In the genomic region with DNA sequence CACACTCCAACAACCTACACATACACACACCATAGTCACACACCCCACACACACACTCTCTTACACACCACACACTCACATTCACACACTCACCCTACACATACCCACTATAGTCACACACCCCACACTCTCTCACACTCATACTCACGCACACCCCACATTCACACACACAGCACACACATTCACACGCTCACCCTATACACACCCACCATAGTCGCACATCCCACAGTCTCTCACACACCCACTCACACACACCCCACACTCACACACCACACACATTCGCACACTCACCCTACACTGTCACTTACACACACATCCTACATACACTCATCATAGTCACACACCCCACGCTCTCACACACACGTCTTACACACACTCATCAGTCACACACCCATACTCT, we compare ENCODE assay signal across 1 cellular context.
TF ChIP-seq lines count a peak whose summit lies in the region.

No MANE protein-coding gene starts in this region.

TF ChIP-seq in IMR-90, 13 proteins besides CTCF, POLR2A, EP300 and RAD21 (continued from another document):
- TF ChIP-seq RFX5 (IDR thresholded peaks at IDR 0.05; ENCODE audit: low read depth, low read length), result no peak
- no peak for TF ChIP-seq CEBPB (IDR thresholded peaks at IDR 0.05; ENCODE audit: low read depth, low read length)
- TF ChIP-seq, protein P1, sequence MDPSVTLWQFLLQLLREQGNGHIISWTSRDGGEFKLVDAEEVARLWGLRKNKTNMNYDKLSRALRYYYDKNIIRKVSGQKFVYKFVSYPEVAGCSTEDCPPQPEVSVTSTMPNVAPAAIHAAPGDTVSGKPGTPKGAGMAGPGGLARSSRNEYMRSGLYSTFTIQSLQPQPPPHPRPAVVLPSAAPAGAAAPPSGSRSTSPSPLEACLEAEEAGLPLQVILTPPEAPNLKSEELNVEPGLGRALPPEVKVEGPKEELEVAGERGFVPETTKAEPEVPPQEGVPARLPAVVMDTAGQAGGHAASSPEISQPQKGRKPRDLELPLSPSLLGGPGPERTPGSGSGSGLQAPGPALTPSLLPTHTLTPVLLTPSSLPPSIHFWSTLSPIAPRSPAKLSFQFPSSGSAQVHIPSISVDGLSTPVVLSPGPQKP (IDR thresholded peaks at IDR 0.05; ENCODE audit: borderline replicate concordance, low read depth, low read length), result no peak
- TF ChIP-seq, protein P2, sequence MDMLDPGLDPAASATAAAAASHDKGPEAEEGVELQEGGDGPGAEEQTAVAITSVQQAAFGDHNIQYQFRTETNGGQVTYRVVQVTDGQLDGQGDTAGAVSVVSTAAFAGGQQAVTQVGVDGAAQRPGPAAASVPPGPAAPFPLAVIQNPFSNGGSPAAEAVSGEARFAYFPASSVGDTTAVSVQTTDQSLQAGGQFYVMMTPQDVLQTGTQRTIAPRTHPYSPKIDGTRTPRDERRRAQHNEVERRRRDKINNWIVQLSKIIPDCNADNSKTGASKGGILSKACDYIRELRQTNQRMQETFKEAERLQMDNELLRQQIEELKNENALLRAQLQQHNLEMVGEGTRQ (IDR thresholded peaks at IDR 0.05; ENCODE audit: low read depth, low read length), result no peak
- TF ChIP-seq MAFK (IDR thresholded peaks at IDR 0.05; ENCODE audit: low read depth, low read length), result no peak
